Comparison of ENCODE assay signal across 8 cellular contexts in genomic region chr9:34332370-34332964, GRCh38. TPM values are rescaled to one million over a fixed set of nuclear protein-coding genes. Genes with fewer than 3 reads are reported as not detected.
DNase-seq lines count a peak whose midpoint lies in the region; ATAC-seq, FAIRE-seq and TF ChIP-seq lines count a peak whose summit lies in the region.

No MANE protein-coding gene starts in this region.

- TF ChIP-seq CTCF in D721Med (IDR thresholded peaks at IDR 0.05; ENCODE audit: insufficient read depth, missing control alignments) (peak; percentile 70), HEK293 (tag by site-specific recombination; IDR thresholded peaks at IDR 0.05) (peak; percentile 48; the same call in 1 of the 2 replicates), fibroblast of pulmonary artery (IDR thresholded peaks at IDR 0.05; ENCODE audit: low read length, missing control alignments) (peak; percentile 68), retinal pigment epithelial cell (conservative IDR thresholded peaks at IDR 0.05; ENCODE audit: low read depth, low read length) (peak; percentile 58)

- ATAC-seq in HG03342 (IDR thresholded peaks at IDR 0.05; ENCODE audit: unreplicated experiment) (no peak), GM18498 (IDR thresholded peaks at IDR 0.05; ENCODE audit: unreplicated experiment) (no peak), right cardiac atrium (no peak)

- intact Hi-C loops in right cardiac atrium (cut with DNase I): loop anchor here (2.0 to 10.0 kb wide), 7 partner anchors 45 to 282 kb away; partner anchors contain the start of genes MYORG (in 1 of the 4) and RPP25L (in 1 of the 4)

- H3K27me3 ChIP-seq in right cardiac atrium (ENCODE audit: control insufficient read depth, insufficient read depth): no peaks in the 10 kb centered on the region

- H3K4me3 ChIP-seq in HEK293 (ENCODE audit: low read depth, low read length) (no peak overlapping the region), fibroblast of pulmonary artery (replicated peaks; ENCODE audit: low read depth, low read length) (no peak overlapping the region), retinal pigment epithelial cell (ENCODE audit: low read length) (no peak overlapping the region), right cardiac atrium (ENCODE audit: low read length) (no peak overlapping the region)

- POLR2A ChIA-PET in HEK293 (lab: Yijun Ruan, JAX): interaction anchor here (0.5 to 3.1 kb wide), 3 partner anchors 10 to 44 kb away, joined by 3 to 16 read pairs (median 4); partner anchors contain the start of gene MYORG

- no peaks in the 10 kb centered on the region for H3K4me1 ChIP-seq in HEK293 (ENCODE audit: control insufficient read depth, insufficient read depth, low read length)
- H3K4me1 ChIP-seq in right cardiac atrium (ENCODE audit: control insufficient read depth, insufficient read depth, low read length): no peaks in the 10 kb centered on the region

- FAIRE-seq in D721Med (lab: Jason Lieb, UNC): peak; percentile 53

- DNase-seq in D721Med (ENCODE audit: insufficient read length, low spot score) (peak; percentile 34), SK-N-DZ (ENCODE audit: low spot score) (peak; percentile 41), fibroblast of pulmonary artery (ENCODE audit: low read depth) (peak; percentile 78), retinal pigment epithelial cell (ENCODE audit: low read depth) (no peak), right cardiac atrium (no peak)

- H3K9me3 ChIP-seq in HEK293 (ENCODE audit: control insufficient read depth, insufficient read depth, low read depth, low read length): no peaks in the 10 kb centered on the region
- no peaks in the 10 kb centered on the region for H3K9me3 ChIP-seq in right cardiac atrium (ENCODE audit: control insufficient read depth, low read length)

- H3K27ac ChIP-seq in HEK293 (ENCODE audit: extremely low read depth, low read depth, low read length) (no peak overlapping the region), right cardiac atrium (ENCODE audit: low read length) (no peak overlapping the region)

- CTCF ChIA-PET in HEK293 (lab: Yijun Ruan, JAX): interaction anchor here (0.6 to 7.1 kb wide), 24 partner anchors 9 to 314 kb away, joined by 3 to 172 read pairs (median 4); partner anchors contain the start of genes GALT and MYORG

- 9% methylated on average over 4 of the region's 4 CpGs for WGBS in right cardiac atrium

- no peaks in the 10 kb centered on the region for H3K36me3 ChIP-seq in HEK293 (ENCODE audit: control insufficient read depth in 2 of 2, insufficient read depth in 1 of 2, low read length in 2 of 2)

TF ChIP-seq in HEK293, 187 proteins besides CTCF, POLR2A, EP300 and RAD21:
- TF ChIP-seq BCL6B (tag by site-specific recombination; IDR thresholded peaks at IDR 0.05) (0 out of 2 replicates have a peak, but pooled peaks have one; percentile 9), ZFP69B (tag by site-specific recombination; IDR thresholded peaks at IDR 0.05) (no peak), ZNF654 (tag by site-specific recombination; IDR thresholded peaks at IDR 0.05; ENCODE audit: low read depth) (peak; percentile 67)

RNA-seq across cellular contexts. Expression of gene NUDT2, which starts 3.1 kb away (rescaled TPM):
- 43.6 and 54.8 TPM in 2 replicates for polyA plus RNA-seq in SK-N-DZ (2014; cell fraction: cytosol; rRNA removed)
- 22.1 and 28.3 TPM in 2 replicates for polyA plus RNA-seq in SK-N-DZ (2014; cell fraction: nucleus; rRNA removed)
- 10 to 100 TPM; 20.5 to 27.4 (median 22.6) TPM for total RNA-seq in right cardiac atrium
- 27.4 TPM for polyA plus RNA-seq in right cardiac atrium

RNA-seq across cellular contexts. Expression of gene KIF24, which starts 3.4 kb away (rescaled TPM):
- 5.3 and 7.5 TPM in 2 replicates for polyA plus RNA-seq in SK-N-DZ (2014; cell fraction: cytosol; rRNA removed)
- polyA plus RNA-seq in SK-N-DZ (2014; cell fraction: nucleus; rRNA removed): 7.3 and 11.7 TPM in 2 replicates
- total RNA-seq in right cardiac atrium: under 1 TPM; 0.25 to 0.54 (median 0.40) TPM
- 0.23 TPM for polyA plus RNA-seq in right cardiac atrium

RNA-seq across cellular contexts. Expression of gene MYORG, which starts 44.2 kb away (rescaled TPM):
- polyA plus RNA-seq in SK-N-DZ (2014; cell fraction: cytosol; rRNA removed): 0.78 and 0.91 TPM in 2 replicates
- polyA plus RNA-seq in SK-N-DZ (2014; cell fraction: nucleus; rRNA removed): 0.31 and 1.0 TPM in 2 replicates
- 1 to 10 TPM; 4.6 to 5.2 (median 4.8) TPM for total RNA-seq in right cardiac atrium
- 1.9 TPM for polyA plus RNA-seq in right cardiac atrium

Comparison
In these comparisons a context has a peak if more than half of its experiments do, and no peak if none do; other contexts are left out.
1. DNase-seq: peak in D721Med (single experiment), SK-N-DZ (single experiment) and fibroblast of pulmonary artery (single experiment); none in retinal pigment epithelial cell (single experiment) and right cardiac atrium (0 of 3).
2. Peak in every context shown above with its lines, with median percentiles within 50 percentile points of each other: CTCF ChIP-seq.